In the genomic region with DNA sequence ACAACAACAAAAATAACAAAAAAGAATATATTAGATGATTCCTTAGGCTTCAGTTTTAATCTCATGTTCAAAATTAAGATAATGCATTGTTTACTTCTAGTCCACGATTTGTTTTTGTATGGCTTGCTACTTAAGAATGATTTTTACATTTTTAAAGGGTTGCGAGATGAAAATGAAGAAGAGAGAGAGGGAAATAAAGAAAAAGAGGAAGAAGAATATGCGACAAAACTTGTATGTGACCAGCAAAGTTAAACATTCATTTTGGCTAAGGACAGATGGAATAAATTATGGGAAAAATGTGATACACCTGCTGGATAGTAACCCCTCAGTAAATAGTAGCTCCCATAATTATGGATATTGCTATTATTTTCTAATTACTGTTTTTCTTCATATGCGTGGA, we compare ENCODE assay signal across 17 cellular contexts. TPM values are rescaled to one million over a fixed set of nuclear protein-coding genes. Genes with fewer than 3 reads are reported as not detected.
DNase-seq lines count a peak whose midpoint lies in the region; ATAC-seq lines count a peak whose summit lies in the region.
"Had no signal": no experiment of that assay in that cellular context is flagged by ENCODE, and none has a peak within 500 bp of the region (broad histone marks: within the 10 kb centered on the region; RNA-seq: fewer than 3 reads in every experiment).

No MANE protein-coding gene starts in this region.

- H3K9me3 Mint-ChIP-seq in activated T-cell treated with anti-CD3 and anti-CD28 coated beads, Interleukin-2, amount 50 U/mL, for 72 hours, result no peaks in the 10 kb centered on the region
- H3K9me3 Mint-ChIP-seq in effector memory CD8-positive, alpha-beta T cell, result no peaks in the 10 kb centered on the region

- peaks cover 38% of the 10 kb centered on the region for H3K4me1 ChIP-seq in skeletal muscle satellite cell (ENCODE audit: control insufficient read depth, insufficient read depth, low read length)

- H3K27ac Mint-ChIP-seq in activated T-cell treated with anti-CD3 and anti-CD28 coated beads, Interleukin-2, amount 50 U/mL, for 72 hours, result peak overlapping the region; percentile 92
- peak overlapping the region in 1 of 2 donors; percentile 26 for H3K27ac Mint-ChIP-seq in effector memory CD8-positive, alpha-beta T cell

- H3K9ac ChIP-seq in skeletal muscle satellite cell (ENCODE audit: low read depth, low read length), result no peak overlapping the region
- H3K9ac ChIP-seq: parathyroid adenoma had no signal

- H3K4me2 ChIP-seq in skeletal muscle satellite cell (ENCODE audit: low read length), result peak overlapping the region; percentile 98

- no peaks in the 10 kb centered on the region for H3K9me3 ChIP-seq in skeletal muscle satellite cell (replicated peaks; ENCODE audit: low read length)
- H3K9me3 ChIP-seq: esophagus squamous epithelium, HAP-1 had no signal

- no peaks in the 10 kb centered on the region for H3K27me3 ChIP-seq in skeletal muscle satellite cell (ENCODE audit: control insufficient read depth, insufficient read depth, low read length)
- H3K27me3 ChIP-seq: esophagus squamous epithelium had no signal

- no peak overlapping the region for H3K4me3 ChIP-seq in skeletal muscle satellite cell (ENCODE audit: low read length)
- H3K4me3 ChIP-seq: HAP-1 had no signal

- H3K36me3 Mint-ChIP-seq in activated T-cell treated with anti-CD3 and anti-CD28 coated beads, Interleukin-2, amount 50 U/mL, for 72 hours (ENCODE audit: insufficient read depth in 2 of 2), result peaks cover 4 to 6% of the 10 kb centered on the region in 2 donors
- H3K36me3 Mint-ChIP-seq in effector memory CD8-positive, alpha-beta T cell (ENCODE audit: insufficient read depth), result peaks cover 26% of the 10 kb centered on the region

- H3K36me3 ChIP-seq in skeletal muscle satellite cell (ENCODE audit: insufficient read depth, low read length), result no peaks in the 10 kb centered on the region
- H3K36me3 ChIP-seq: HAP-1 had no signal

- H3K4me3 Mint-ChIP-seq in activated T-cell treated with anti-CD3 and anti-CD28 coated beads, Interleukin-2, amount 50 U/mL, for 72 hours, result peak overlapping the region; percentile 15 to 75
- peak overlapping the region; percentile 58 to 97 for H3K4me3 Mint-ChIP-seq in effector memory CD8-positive, alpha-beta T cell

- H3K4me1 Mint-ChIP-seq in activated T-cell treated with anti-CD3 and anti-CD28 coated beads, Interleukin-2, amount 50 U/mL, for 72 hours (ENCODE audit: low read depth), result peaks cover 69% of the 10 kb centered on the region
- H3K4me1 Mint-ChIP-seq in effector memory CD8-positive, alpha-beta T cell (ENCODE audit: low read depth in 2 of 2), result peaks cover 35 to 48% of the 10 kb centered on the region in 2 donors

- no peak for DNase-seq in activated T-cell treated with anti-CD3 and anti-CD28 coated beads, Interleukin-2, amount 50 U/mL, for 72 hours
- DNase-seq in activated T-cell treated with anti-CD3 and anti-CD28 coated beads, Interleukin-2, amount 50 U/mL, for 1 hour, result no peak
- peak; percentile 30 for DNase-seq in NCI-H774 (lab: John Stamatoyannopoulos, UW)
- DNase-seq in effector memory CD8-positive, alpha-beta T cell, result no peak
- no peak for DNase-seq in activated CD4-positive, alpha-beta T cell treated with anti-CD3 and anti-CD28 coated beads, Interleukin-2, amount 50 U/mL, for 4 hours
- DNase-seq: activated CD4-positive, alpha-beta T cell treated with anti-CD3 and anti-CD28 coated beads for 4 hours; activated gamma-delta T cell treated with Interleukin-2 at 50 U/mL for 16 hours; esophagus squamous epithelium; MM.1S; NCI-H526 treated with DMSO at 0.1 percent for 48 hours; stimulated activated CD4-positive, alpha-beta T cell treated with anti-CD3 and anti-CD28 coated beads, Interleukin-12 subunit alpha, Interleukin-12 subunit beta, amount 100 ng/mL, for 4 hours; T1000 had no signal

- no peaks in the 10 kb centered on the region for H3K27me3 Mint-ChIP-seq in activated T-cell treated with anti-CD3 and anti-CD28 coated beads, Interleukin-2, amount 50 U/mL, for 72 hours (ENCODE audit: low read depth)
- H3K27me3 Mint-ChIP-seq in effector memory CD8-positive, alpha-beta T cell, result no peaks in the 10 kb centered on the region

- no peak for ATAC-seq in activated T-cell treated with anti-CD3 and anti-CD28 coated beads, Interleukin-2, amount 50 U/mL, for 72 hours (replicated peaks in 1 of 2)
- no peak for ATAC-seq in effector memory CD8-positive, alpha-beta T cell (replicated peaks)
- ATAC-seq in GM21515 (IDR thresholded peaks at IDR 0.05; ENCODE audit: unreplicated experiment) (no peak), HG02970 (IDR thresholded peaks at IDR 0.05; ENCODE audit: low FRiP score, unreplicated experiment) (no peak)

RNA-seq across cellular contexts. Expression of a gene that starts 1.2 kb away (rescaled TPM):
- 10 to 100 TPM; 70.0 to 74.9 TPM for total RNA-seq in activated T-cell treated with anti-CD3 and anti-CD28 coated beads, Interleukin-2, amount 50 U/mL, for 72 hours
- total RNA-seq in skeletal muscle satellite cell (2012; rRNA removed), result 26.1 and 35.6 TPM in 2 replicates

RNA-seq across cellular contexts. Expression of a gene that starts 1.8 kb away (rescaled TPM):
- total RNA-seq in activated T-cell treated with anti-CD3 and anti-CD28 coated beads, Interleukin-2, amount 50 U/mL, for 72 hours, result 10 to 100 TPM; 67.8 to 72.8 TPM
- total RNA-seq in skeletal muscle satellite cell (2012; rRNA removed), result 31.7 and 58.1 TPM in 2 replicates

RNA-seq across cellular contexts. Expression of a gene that starts 50.9 kb away (rescaled TPM):
- 10 to 100 TPM; 16.9 to 19.0 TPM for total RNA-seq in activated T-cell treated with anti-CD3 and anti-CD28 coated beads, Interleukin-2, amount 50 U/mL, for 72 hours
- 7.4 and 7.6 TPM in 2 replicates for total RNA-seq in skeletal muscle satellite cell (2012; rRNA removed)
